Comparison of ENCODE assay signal across 8 cellular contexts in genomic region chr11:45146072-45147016, GRCh38. TPM values are rescaled to one million over a fixed set of nuclear protein-coding genes. Genes with fewer than 3 reads are reported as not detected.
DNase-seq lines count a peak whose midpoint lies in the region; ATAC-seq and TF ChIP-seq lines count a peak whose summit lies in the region.

Gene PRDM11, plus strand, starts transcription at chr11:45146639. Its CDS starts 35,128 bp downstream, at chr11:45181767.

- WGBS in adipose tissue, 3 donors: 0 to 1% (median 1%) methylated on average over 67 to 93 of the region's 93 CpGs
- WGBS in heart right ventricle, 2 donors: 0 to 1% methylated on average over 75 to 93 of the region's 93 CpGs

- no peaks in the 10 kb centered on the region for H3K9me3 ChIP-seq in heart right ventricle

- peak; percentile 29 for ATAC-seq in GM19397 (IDR thresholded peaks at IDR 0.05; ENCODE audit: unreplicated experiment)
- peak; percentile 39 for ATAC-seq in HG03520 (IDR thresholded peaks at IDR 0.05; ENCODE audit: unreplicated experiment)
- peak in 7 of 8 donors; percentile 1 to 49 (median 20) for ATAC-seq in heart right ventricle

- peaks cover 6 to 38% (median 22%) of the 10 kb centered on the region in 9 donors for H3K4me1 ChIP-seq in heart right ventricle

- no peak for TF ChIP-seq CTCF in RWPE1 (conservative IDR thresholded peaks at IDR 0.05; ENCODE audit: low read depth)
- TF ChIP-seq CTCF in heart right ventricle (IDR thresholded peaks at IDR 0.05): no peak

- peak within 1 kb of the TSS; percentile 62 to 96 (median 78) for H3K4me3 ChIP-seq in heart right ventricle

- peak; percentile 42 for DNase-seq in Caki2 (ENCODE audit: low read depth)
- DNase-seq in RWPE1 (ENCODE audit: low spot score): peak; percentile 86
- peak in 1 of 2 donors; percentile 57 for DNase-seq in heart right ventricle
- DNase-seq in pons (ENCODE audit: low spot score): peak; percentile 31
- no peak for DNase-seq in cerebellar nuclear complex (lab: John Stamatoyannopoulos, UW)

- in situ Hi-C loops in Caki2 (cut with HindIII; ENCODE audit: low pct_unique_long_range_greater_than_20kb, low sequenced_read_pairs): no loop called here

- peaks cover 0 to 16% (median 0%) of the 10 kb centered on the region in 7 donors for H3K27me3 ChIP-seq in heart right ventricle

- intact Hi-C loops in heart right ventricle (cut with DNase I): loop anchor here in 8 of 10 donors (1.0 to 5.0 kb wide), 4 partner anchors 34 to 66 kb away; no protein-coding TSS in a partner anchor

- H3K27ac ChIP-seq in RWPE1 (peak within 1 kb of the TSS; percentile 95), adipose tissue (ENCODE audit: low read depth, low read length) (peak within 1 kb of the TSS; percentile 97), heart right ventricle (peak within 1 kb of the TSS; percentile 94 to 100 (median 99))

- CTCF ChIA-PET in RWPE1 (lab: Yijun Ruan, JAX): interaction anchor here (0.5 kb wide), 1 partner anchor 187 kb away, joined by 3 read pairs; no protein-coding TSS in a partner anchor

- POLR2A ChIA-PET in RWPE1 (lab: Yijun Ruan, JAX; ENCODE audit: low non-redundant PET): interaction anchor here (1.0 kb wide), 1 partner anchor 34 kb away, joined by 8 read pairs; no protein-coding TSS in a partner anchor

- H3K36me3 ChIP-seq in heart right ventricle: no peaks in the 10 kb centered on the region

RNA-seq across cellular contexts. Expression of gene PRDM11, which starts in this region (rescaled TPM):
- total RNA-seq in Caki2 (2014; rRNA removed; shearing (Covaris generic); ENCODE audit: low replicate concordance): 5.2 and 6.0 TPM in 2 replicates
- polyA plus RNA-seq in adipose tissue: 1 to 10 TPM; 2.8 to 7.5 (median 4.0) TPM
- total RNA-seq in heart right ventricle: 10 to 100 TPM; 10.8 to 22.0 (median 15.8) TPM
- 1 to 10 TPM; 4.6 to 7.7 TPM for polyA plus RNA-seq in heart right ventricle

Comparison
In these comparisons a context has a peak if more than half of its experiments do, and no peak if none do; other contexts are left out.
1. DNase-seq: peak in Caki2 (single experiment), RWPE1 (single experiment) and pons (single experiment); none in cerebellar nuclear complex (0 of 2).
2. Peak in every context shown above with its lines, with median percentiles within 50 percentile points of each other: ATAC-seq and H3K27ac ChIP-seq.